In genomic region chr13:61247149-61247936, GRCh38 we compare ENCODE assay signal across 14 cellular contexts.
DNase-seq lines count a peak whose midpoint lies in the region; ATAC-seq, FAIRE-seq and TF ChIP-seq lines count a peak whose summit lies in the region.
"Had no signal": no experiment of that assay in that cellular context is flagged by ENCODE, and none has a peak within 500 bp of the region (broad histone marks: within the 10 kb centered on the region; RNA-seq: fewer than 3 reads in every experiment).

No MANE protein-coding gene starts in this region.

- no peaks in the 10 kb centered on the region for H3K27me3 ChIP-seq in HepG2 (ENCODE audit: control insufficient read depth in 1 of 2, insufficient read depth in 2 of 2, low read length in 2 of 2)
- H3K27me3 ChIP-seq: gastroesophageal sphincter had no signal

- TF ChIP-seq RAD21 in HepG2 (CRISPR knock-in tag; IDR thresholded peaks at IDR 0.05) = no peak

- no peaks in the 10 kb centered on the region for H3K36me3 ChIP-seq in HepG2 (replicated peaks in 1 of 2; ENCODE audit: control insufficient read depth in 1 of 2, insufficient read depth in 2 of 2, low read length in 2 of 2)
- H3K36me3 ChIP-seq: gastroesophageal sphincter had no signal

- TF ChIP-seq POLR2A in HepG2 (IDR thresholded peaks at IDR 0.05; ENCODE audit: insufficient read depth in 1 of 2, low read depth in 2 of 2, low read length in 2 of 2) = no peak

- H3K4me3 Mint-ChIP-seq in activated T-helper 1 cell treated with anti-CD3 and anti-CD28 coated beads, Interleukin-12 subunit alpha, Interleukin-12 subunit beta, Interleukin-2, Interleukin-4 antibody, amounts not matched to agents 30 ng/mL and 10 ng/mL and 1 ng/mL, durations not matched to agents 14 hours and 24 hours and 36 hours = no peak overlapping the region
- H3K4me3 Mint-ChIP-seq: activated naive CD8-positive, alpha-beta T cell treated with anti-CD3 and anti-CD28 coated beads, Interleukin-2, amount 50 U/mL, for 24 hours had no signal

- ATAC-seq in GM18861 (IDR thresholded peaks at IDR 0.05; ENCODE audit: unreplicated experiment) (peak; percentile 95), GM21619 (IDR thresholded peaks at IDR 0.05; ENCODE audit: unreplicated experiment) (peak; percentile 93), HG03175 (IDR thresholded peaks at IDR 0.05; ENCODE audit: unreplicated experiment) (peak; percentile 74), HepG2 (peak; percentile 56), sciatic nerve (no peak)
- ATAC-seq: activated naive CD8-positive, alpha-beta T cell treated with anti-CD3 and anti-CD28 coated beads, Interleukin-2, amount 50 U/mL, for 24 hours; gastroesophageal sphincter had no signal

- 0% methylated on average over 1 of the region's 6 CpGs for WGBS in HepG2 (ENCODE audit: low lambda C conversion rate)

- H3K27ac Mint-ChIP-seq in activated T-helper 1 cell treated with anti-CD3 and anti-CD28 coated beads, Interleukin-12 subunit alpha, Interleukin-12 subunit beta, Interleukin-2, Interleukin-4 antibody, amounts not matched to agents 30 ng/mL and 10 ng/mL and 1 ng/mL, durations not matched to agents 14 hours and 24 hours and 36 hours = no peak overlapping the region
- H3K27ac Mint-ChIP-seq: activated naive CD8-positive, alpha-beta T cell treated with anti-CD3 and anti-CD28 coated beads, Interleukin-2, amount 50 U/mL, for 24 hours had no signal

- no peaks in the 10 kb centered on the region for H3K27me3 Mint-ChIP-seq in activated T-helper 1 cell treated with anti-CD3 and anti-CD28 coated beads, Interleukin-12 subunit alpha, Interleukin-12 subunit beta, Interleukin-2, Interleukin-4 antibody, amounts not matched to agents 30 ng/mL and 10 ng/mL and 1 ng/mL, durations not matched to agents 14 hours and 24 hours and 36 hours (ENCODE audit: insufficient read depth)
- H3K27me3 Mint-ChIP-seq: activated naive CD8-positive, alpha-beta T cell treated with anti-CD3 and anti-CD28 coated beads, Interleukin-2, amount 50 U/mL, for 24 hours had no signal

- no peaks in the 10 kb centered on the region for H4K20me1 ChIP-seq in HepG2 (ENCODE audit: insufficient read depth, low read length)

- H2AFZ ChIP-seq in HepG2 (ENCODE audit: low read length) = no peak overlapping the region

- TF ChIP-seq EP300 in HepG2 (IDR thresholded peaks at IDR 0.05; ENCODE audit: low read depth in 2 of 2, low read length in 2 of 2) (no peak), HepG2 (CRISPR knock-in tag; IDR thresholded peaks at IDR 0.05; ENCODE audit: borderline replicate concordance) (no peak)

- TF ChIP-seq CTCF in HepG2 (CRISPR knock-in tag; IDR thresholded peaks at IDR 0.05) = no peak

- H3K27ac ChIP-seq in HepG2 (ENCODE audit: extremely low read length, insufficient read depth, low read length) = no peak overlapping the region
- H3K27ac ChIP-seq: gastroesophageal sphincter, SK-N-MC had no signal

- intact Hi-C loops in HepG2 (cut with micrococcal nuclease; ENCODE audit: unreplicated experiment) (no loop called here), sciatic nerve (cut with DNase I) (no loop called here)
- intact Hi-C loops in activated T-helper 1 cell treated with anti-CD3 and anti-CD28 coated beads, Interleukin-12 subunit alpha, Interleukin-12 subunit beta, Interleukin-2, Interleukin-4 antibody, amounts not matched to agents 30 ng/mL and 10 ng/mL and 1 ng/mL, durations not matched to agents 14 hours and 24 hours and 36 hours (cut with micrococcal nuclease) = no loop called here

- H3K79me2 ChIP-seq in HepG2 (ENCODE audit: insufficient read depth, low read length) = no peaks in the 10 kb centered on the region

- H3K36me3 Mint-ChIP-seq in activated T-helper 1 cell treated with anti-CD3 and anti-CD28 coated beads, Interleukin-12 subunit alpha, Interleukin-12 subunit beta, Interleukin-2, Interleukin-4 antibody, amounts not matched to agents 30 ng/mL and 10 ng/mL and 1 ng/mL, durations not matched to agents 14 hours and 24 hours and 36 hours (ENCODE audit: low read depth) = no peaks in the 10 kb centered on the region

- in situ Hi-C loops in HepG2 (cut with HindIII; ENCODE audit: extremely low pct_ligation_motif_present, low pct_unique_long_range_greater_than_20kb) = no loop called here

- no peak for FAIRE-seq in HepG2 (lab: Jason Lieb, UNC)
- FAIRE-seq: GM12891 had no signal

- no peak overlapping the region for H3K4me3 ChIP-seq in HepG2 (replicated peaks in 1 of 3; ENCODE audit: insufficient read depth in 1 of 3, low read depth in 2 of 3, low read length in 3 of 3)
- H3K4me3 ChIP-seq: gastroesophageal sphincter, SK-N-MC had no signal

- no TSS peak for BruUV-seq in HepG2 (replicated peaks; lab: Mats Ljungman, UMichigan)

- H3K9ac ChIP-seq in HepG2 (ENCODE audit: insufficient read depth, low read depth, low read length) = no peak overlapping the region

- H3K9me3 ChIP-seq in HepG2 (ENCODE audit: low read length) = no peaks in the 10 kb centered on the region

- no peaks in the 10 kb centered on the region for H3K4me1 Mint-ChIP-seq in activated T-helper 1 cell treated with anti-CD3 and anti-CD28 coated beads, Interleukin-12 subunit alpha, Interleukin-12 subunit beta, Interleukin-2, Interleukin-4 antibody, amounts not matched to agents 30 ng/mL and 10 ng/mL and 1 ng/mL, durations not matched to agents 14 hours and 24 hours and 36 hours (ENCODE audit: low read depth)
- H3K4me1 Mint-ChIP-seq: activated naive CD8-positive, alpha-beta T cell treated with anti-CD3 and anti-CD28 coated beads, Interleukin-2, amount 50 U/mL, for 24 hours had no signal

- H3K4me1 ChIP-seq in HepG2 (ENCODE audit: insufficient read depth, low read length) = no peaks in the 10 kb centered on the region
- H3K4me1 ChIP-seq: gastroesophageal sphincter had no signal

- CTCF ChIA-PET in HepG2 (lab: Yijun Ruan, JAX; ENCODE audit: low intra/inter-chr PET ratio, low total read pairs) = no interaction called here

- POLR2A ChIA-PET in HepG2 (lab: Yijun Ruan, JAX) = no interaction called here

- DNase-seq in HepG2 (ENCODE audit: low spot score) (no peak), sciatic nerve (ENCODE audit: low spot score) (no peak), NCI-H2196 treated with DMSO at 0.1 percent for 48 hours (lab: John Stamatoyannopoulos, UW; ENCODE audit: unreplicated experiment) (no peak), NCI-H2107 treated with DMSO at 0.1 percent for 48 hours (lab: John Stamatoyannopoulos, UW; ENCODE audit: unreplicated experiment) (no peak)
- no peak for DNase-seq in activated T-helper 1 cell treated with anti-CD3 and anti-CD28 coated beads, Interleukin-12 subunit alpha, Interleukin-12 subunit beta, Interleukin-2, Interleukin-4 antibody, amounts not matched to agents 30 ng/mL and 10 ng/mL and 1 ng/mL, durations not matched to agents 14 hours and 24 hours and 36 hours (ENCODE audit: low spot score)
- DNase-seq: activated CD4-positive, alpha-beta T cell treated with anti-CD3 and anti-CD28 coated beads, Interleukin-2, amount 50 U/mL, for 1 hour; activated naive CD8-positive, alpha-beta T cell treated with anti-CD3 and anti-CD28 coated beads, Interleukin-2, amount 50 U/mL, for 24 hours; nucleus accumbens had no signal

- no peak overlapping the region for H3K4me2 ChIP-seq in HepG2 (ENCODE audit: low read depth, low read length)

- H3K9me3 Mint-ChIP-seq in activated T-helper 1 cell treated with anti-CD3 and anti-CD28 coated beads, Interleukin-12 subunit alpha, Interleukin-12 subunit beta, Interleukin-2, Interleukin-4 antibody, amounts not matched to agents 30 ng/mL and 10 ng/mL and 1 ng/mL, durations not matched to agents 14 hours and 24 hours and 36 hours = no peaks in the 10 kb centered on the region

TF ChIP-seq in HepG2, 621 proteins besides CTCF, POLR2A, EP300 and RAD21 (continues in another document):
- no peak for TF ChIP-seq SIX4 (CRISPR knock-in tag; IDR thresholded peaks at IDR 0.05)
- TF ChIP-seq ZNF777 (CRISPR knock-in tag; IDR thresholded peaks at IDR 0.05) = no peak
- TF ChIP-seq ZHX2 (IDR thresholded peaks at IDR 0.05; ENCODE audit: low read depth) = no peak
- TF ChIP-seq ZHX2 (CRISPR knock-in tag; IDR thresholded peaks at IDR 0.05; ENCODE audit: borderline replicate concordance) = no peak
- no peak for TF ChIP-seq ZSCAN9 (CRISPR knock-in tag; IDR thresholded peaks at IDR 0.05; ENCODE audit: borderline replicate concordance)
- no peak for TF ChIP-seq ZNF543 (CRISPR knock-in tag; IDR thresholded peaks at IDR 0.05)
- TF ChIP-seq SNRNP70 (IDR thresholded peaks at IDR 0.05; ENCODE audit: low read depth, low read length) = no peak
